In genomic region chr5:168292783-168293696, GRCh38 we compare ENCODE assay signal across 9 cellular contexts. TPM values are rescaled to one million over a fixed set of nuclear protein-coding genes. Genes with fewer than 3 reads are reported as not detected.
DNase-seq lines count a peak whose midpoint lies in the region; ATAC-seq and TF ChIP-seq lines count a peak whose summit lies in the region.
"Had no signal": no experiment of that assay in that cellular context is flagged by ENCODE, and none has a peak within 500 bp of the region (broad histone marks: within the 10 kb centered on the region; RNA-seq: fewer than 3 reads in every experiment).

No MANE protein-coding gene starts in this region.

- peak overlapping the region; percentile 80 for H3K4me3 ChIP-seq in kidney epithelial cell (ENCODE audit: low read depth, low read length)

- no peaks in the 10 kb centered on the region for H3K36me3 Mint-ChIP-seq in activated T-cell treated with anti-CD3 and anti-CD28 coated beads, Interleukin-2, amount 50 U/mL, for 4 hours (ENCODE audit: insufficient read depth)
- H3K36me3 Mint-ChIP-seq in activated T-helper 17 cell treated with anti-CD3 and anti-CD28 coated beads, Interleukin-2, amount 50 U/mL, for 72 hours (ENCODE audit: low read depth), result no peaks in the 10 kb centered on the region
- H3K36me3 Mint-ChIP-seq in type B pancreatic cell, result no peaks in the 10 kb centered on the region

- H3K9me3 Mint-ChIP-seq in activated T-cell treated with anti-CD3 and anti-CD28 coated beads, Interleukin-2, amount 50 U/mL, for 4 hours, result no peaks in the 10 kb centered on the region
- H3K9me3 Mint-ChIP-seq in activated T-helper 17 cell treated with anti-CD3 and anti-CD28 coated beads, Interleukin-2, amount 50 U/mL, for 72 hours, result no peaks in the 10 kb centered on the region
- H3K9me3 Mint-ChIP-seq in type B pancreatic cell, result no peaks in the 10 kb centered on the region

- DNase-seq in activated T-cell treated with anti-CD3 and anti-CD28 coated beads, Interleukin-2, amount 50 U/mL, for 4 hours, result no peak
- DNase-seq in activated T-cell treated with anti-CD3 and anti-CD28 coated beads, Interleukin-2, amount 50 U/mL, for 1 hour, result no peak
- DNase-seq in kidney epithelial cell (ENCODE audit: low read depth), result no peak
- no peak for DNase-seq in type B pancreatic cell (ENCODE audit: extremely low spot score, unreplicated experiment)
- no peak for DNase-seq in activated gamma-delta T cell (lab: John Stamatoyannopoulos, UW)
- no peak for DNase-seq in stimulated activated CD4-positive, alpha-beta T cell treated with anti-CD3 and anti-CD28 coated beads, Interleukin-15, amount 100 ng/mL, for 24 hours
- no peak for DNase-seq in midbrain (lab: John Stamatoyannopoulos, UW)
- DNase-seq: Right ventricle myocardium superior had no signal

- peaks cover 12% of the 10 kb centered on the region for H3K4me1 Mint-ChIP-seq in activated T-cell treated with anti-CD3 and anti-CD28 coated beads, Interleukin-2, amount 50 U/mL, for 4 hours (ENCODE audit: low read depth)
- H3K4me1 Mint-ChIP-seq in activated T-helper 17 cell treated with anti-CD3 and anti-CD28 coated beads, Interleukin-2, amount 50 U/mL, for 72 hours, result peaks cover 7% of the 10 kb centered on the region
- H3K4me1 Mint-ChIP-seq in type B pancreatic cell (ENCODE audit: unreplicated experiment), result peaks cover 40% of the 10 kb centered on the region

- H3K4me3 Mint-ChIP-seq in activated T-cell treated with anti-CD3 and anti-CD28 coated beads, Interleukin-2, amount 50 U/mL, for 4 hours, result peak overlapping the region; percentile 25
- peak overlapping the region; percentile 34 for H3K4me3 Mint-ChIP-seq in activated T-helper 17 cell treated with anti-CD3 and anti-CD28 coated beads, Interleukin-2, amount 50 U/mL, for 72 hours
- peak overlapping the region; percentile 88 for H3K4me3 Mint-ChIP-seq in type B pancreatic cell

- no peak overlapping the region for H3K27ac Mint-ChIP-seq in activated T-helper 17 cell treated with anti-CD3 and anti-CD28 coated beads, Interleukin-2, amount 50 U/mL, for 72 hours
- H3K27ac Mint-ChIP-seq in type B pancreatic cell, result peak overlapping the region; percentile 87

- ATAC-seq in activated T-cell treated with anti-CD3 and anti-CD28 coated beads, Interleukin-2, amount 50 U/mL, for 4 hours, result no peak
- no peak for ATAC-seq in activated T-helper 17 cell treated with anti-CD3 and anti-CD28 coated beads, Interleukin-2, amount 50 U/mL, for 72 hours (replicated peaks)

- no peaks in the 10 kb centered on the region for H3K27me3 ChIP-seq in kidney epithelial cell (ENCODE audit: control insufficient read depth, insufficient read depth, low read length)

- TF ChIP-seq CTCF in kidney epithelial cell (IDR thresholded peaks at IDR 0.05; ENCODE audit: insufficient read depth, low read length, poor library complexity, severe bottlenecking), result no peak
- no peak for TF ChIP-seq CTCF in type B pancreatic cell (conservative IDR thresholded peaks at IDR 0.05)

- peaks cover 43% of the 10 kb centered on the region for H3K27me3 Mint-ChIP-seq in activated T-cell treated with anti-CD3 and anti-CD28 coated beads, Interleukin-2, amount 50 U/mL, for 4 hours (ENCODE audit: low read depth)
- H3K27me3 Mint-ChIP-seq in activated T-helper 17 cell treated with anti-CD3 and anti-CD28 coated beads, Interleukin-2, amount 50 U/mL, for 72 hours, result peaks cover 4% of the 10 kb centered on the region
- peaks cover 4% of the 10 kb centered on the region for H3K27me3 Mint-ChIP-seq in type B pancreatic cell

- H3K36me3 ChIP-seq in kidney epithelial cell (ENCODE audit: control insufficient read depth, insufficient read depth, low read length), result no peaks in the 10 kb centered on the region

RNA-seq across cellular contexts. Expression of gene WWC1, which starts 1.6 kb away (rescaled TPM):
- 1 to 10 TPM in 2 of 3 donors, under 1 TPM in 1; 0.86 to 5.0 (median 1.7) TPM for total RNA-seq in activated T-cell treated with anti-CD3 and anti-CD28 coated beads, Interleukin-2, amount 50 U/mL, for 4 hours
- 1 to 10 TPM; 1.3 to 1.9 TPM for total RNA-seq in activated T-helper 17 cell treated with anti-CD3 and anti-CD28 coated beads, Interleukin-2, amount 50 U/mL, for 72 hours
- 118 and 121 TPM in 2 replicates for total RNA-seq in kidney epithelial cell
- total RNA-seq in type B pancreatic cell (ENCODE audit: low replicate concordance), result 80.1 and 183 TPM in 2 replicates

Comparison
In these comparisons a context has a peak if more than half of its experiments do, and no peak if none do; other contexts are left out.
1. H3K4me3 Mint-ChIP-seq: peak in every context shown above with its lines; median percentile 88 in type B pancreatic cell; 34 in activated T-helper 17 cell treated with anti-CD3 and anti-CD28 coated beads, Interleukin-2, amount 50 U/mL, for 72 hours; 25 in activated T-cell treated with anti-CD3 and anti-CD28 coated beads, Interleukin-2, amount 50 U/mL, for 4 hours.
2. RNA of gene WWC1, which starts 1.6 kb away (total RNA-seq): 118 to 121 TPM in kidney epithelial cell and 80.1 to 183 TPM in type B pancreatic cell; 1.3 to 1.9 TPM in activated T-helper 17 cell treated with anti-CD3 and anti-CD28 coated beads, Interleukin-2, amount 50 U/mL, for 72 hours and 0.86 to 5.0 TPM in activated T-cell treated with anti-CD3 and anti-CD28 coated beads, Interleukin-2, amount 50 U/mL, for 4 hours; every median in the first group is over 10 times any median in the second.